In genomic region chr17:72403713-72404209, GRCh38 we compare ENCODE assay signal across 1 cellular context.
TF ChIP-seq lines count a peak whose summit lies in the region.

No MANE protein-coding gene starts in this region.

TF ChIP-seq in HepG2, 621 proteins besides CTCF, POLR2A, EP300 and RAD21 (continued from another document and continues in another):
- TF ChIP-seq BCLAF1 (IDR thresholded peaks at IDR 0.05) (no peak), GPBP1L1 (CRISPR knock-in tag; IDR thresholded peaks at IDR 0.05) (no peak), KLF15 (CRISPR knock-in tag; IDR thresholded peaks at IDR 0.05; ENCODE audit: borderline replicate concordance) (no peak), RNF219 (CRISPR knock-in tag; IDR thresholded peaks at IDR 0.05) (no peak), ARID5B (CRISPR knock-in tag; IDR thresholded peaks at IDR 0.05) (peak; percentile 98), ZNF407 (CRISPR knock-in tag; IDR thresholded peaks at IDR 0.05; ENCODE audit: not compliant biosample characterization) (peak; percentile 58), TIGD3 (CRISPR knock-in tag; IDR thresholded peaks at IDR 0.05; ENCODE audit: borderline replicate concordance) (no peak), SMYD3 (CRISPR knock-in tag; IDR thresholded peaks at IDR 0.05) (no peak), ZUFSP (CRISPR knock-in tag; IDR thresholded peaks at IDR 0.05; ENCODE audit: borderline replicate concordance) (no peak), ZFX (CRISPR knock-in tag; IDR thresholded peaks at IDR 0.05; ENCODE audit: low read depth) (peak; percentile 63; the same call in 1 of the 2 replicates), HNRNPH1 (optimal IDR thresholded peaks at IDR 0.05; ENCODE audit: low read depth, low read length) (no peak), ZNF17 (CRISPR knock-in tag; IDR thresholded peaks at IDR 0.05) (no peak), ZNF83 (CRISPR knock-in tag; IDR thresholded peaks at IDR 0.05; ENCODE audit: borderline replicate concordance) (no peak; the same call in 1 of the 2 replicates), ZNF646 (CRISPR knock-in tag; IDR thresholded peaks at IDR 0.05) (no peak; the same call in 1 of the 2 replicates), MIXL1 (CRISPR knock-in tag; IDR thresholded peaks at IDR 0.05) (peak; percentile 98), FOXJ3 (CRISPR knock-in tag; IDR thresholded peaks at IDR 0.05; ENCODE audit: borderline replicate concordance) (peak; percentile 92; the same call in 1 of the 2 replicates), MED8 (CRISPR knock-in tag; IDR thresholded peaks at IDR 0.05; ENCODE audit: insufficient replicate concordance) (peak; percentile 100), ZNF20 (CRISPR knock-in tag; IDR thresholded peaks at IDR 0.05) (no peak), TP53 (CRISPR knock-in tag; conservative IDR thresholded peaks at IDR 0.05) (no peak; the same call in 1 of the 2 replicates)
